In genomic region chr7:148049068-148049467, GRCh38 we compare ENCODE assay signal across 10 cellular contexts.
"Had no signal": no experiment of that assay in that cellular context is flagged by ENCODE, and none has a peak within 500 bp of the region (broad histone marks: within the 10 kb centered on the region; RNA-seq: fewer than 3 reads in every experiment).

No MANE protein-coding gene starts in this region.

- DNase-seq: activated CD4-positive, alpha-beta T cell treated with anti-CD3 and anti-CD28 coated beads, Interleukin-2, amount 50 U/mL, for 4 hours; activated CD4-positive, CD25-positive, alpha-beta regulatory T cell treated with anti-CD3 and anti-CD28 coated beads, Interleukin-2, amount 50 U/mL, for 72 hours; activated naive CD4-positive, alpha-beta T cell treated with anti-CD3 and anti-CD28 coated beads, Interleukin-2, amount 50 U/mL, for 16 hours; activated T-cell treated with anti-CD3 and anti-CD28 coated beads, Interleukin-2, amount 50 U/mL, for 1 hour; adrenal gland; colonic mucosa; stimulated activated CD4-positive, alpha-beta T cell treated with anti-CD3 and anti-CD28 coated beads, Interleukin-15, amount 100 ng/mL, for 24 hours; stimulated activated CD4-positive, alpha-beta T cell treated with anti-CD3 and anti-CD28 coated beads, Interleukin-4, amount 100 ng/mL, for 4 hours; thyroid gland had no signal

- ATAC-seq: gastroesophageal sphincter had no signal
